1 cellular context compared by ENCODE assay signal in the genomic region with DNA sequence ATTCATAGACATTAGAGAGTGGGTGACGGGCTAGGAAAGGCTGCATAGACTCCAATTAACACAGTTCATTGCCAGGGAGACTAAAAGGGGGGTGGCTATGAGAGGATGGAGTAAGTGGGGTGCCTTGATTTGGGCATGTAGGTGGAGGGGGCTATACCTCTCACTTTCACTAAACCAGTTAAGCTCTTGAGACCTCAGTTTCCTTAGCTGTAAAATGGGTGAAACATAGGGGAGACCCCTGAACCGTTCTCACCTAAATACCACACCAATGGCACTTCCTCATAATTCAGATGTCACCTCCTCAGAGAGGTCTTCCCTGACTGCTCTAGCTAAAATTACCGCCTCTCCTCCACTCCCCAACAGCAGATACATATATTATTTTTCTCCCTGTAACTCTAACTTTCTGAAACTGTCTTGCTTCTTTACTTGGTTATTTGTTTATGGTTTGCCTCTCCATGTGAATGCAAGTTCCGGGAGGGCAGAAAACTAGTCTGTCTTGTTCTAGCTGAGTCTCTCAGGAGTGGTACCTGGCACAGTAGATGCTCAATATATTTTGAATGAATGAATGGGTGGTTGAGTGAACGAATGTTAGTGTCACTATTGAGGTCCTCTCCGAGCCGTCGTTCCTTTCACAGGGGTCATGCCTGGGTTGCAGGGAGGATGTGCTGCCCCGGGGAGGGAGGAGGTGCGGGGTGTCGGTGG.
A peak's percentile ranks its signal among the peaks of the same experiment; 100 is the strongest.
TF ChIP-seq lines count a peak whose summit lies in the region.

No MANE protein-coding gene starts in this region.

TF ChIP-seq in HEK293, 187 proteins besides CTCF, POLR2A, EP300 and RAD21 (continued from another document):
- TF ChIP-seq, protein P1, sequence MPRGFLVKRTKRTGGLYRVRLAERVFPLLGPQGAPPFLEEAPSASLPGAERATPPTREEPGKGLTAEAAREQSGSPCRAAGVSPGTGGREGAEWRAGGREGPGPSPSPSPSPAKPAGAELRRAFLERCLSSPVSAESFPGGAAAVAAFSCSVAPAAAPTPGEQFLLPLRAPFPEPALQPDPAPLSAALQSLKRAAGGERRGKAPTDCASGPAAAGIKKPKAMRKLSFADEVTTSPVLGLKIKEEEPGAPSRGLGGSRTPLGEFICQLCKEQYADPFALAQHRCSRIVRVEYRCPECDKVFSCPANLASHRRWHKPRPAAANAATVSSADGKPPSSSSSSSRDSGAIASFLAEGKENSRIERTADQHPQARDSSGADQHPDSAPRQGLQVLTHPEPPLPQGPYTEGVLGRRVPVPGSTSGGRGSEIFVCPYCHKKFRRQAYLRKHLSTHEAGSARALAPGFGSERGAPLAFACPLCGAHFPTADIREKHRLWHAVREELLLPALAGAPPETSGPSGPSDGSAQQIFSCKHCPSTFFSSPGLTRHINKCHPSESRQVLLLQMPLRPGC (tag by site-specific recombination; IDR thresholded peaks at IDR 0.05) = no peak
- TF ChIP-seq ZNF600 (tag by site-specific recombination; IDR thresholded peaks at IDR 0.05) = no peak
- no peak for TF ChIP-seq ZBTB1 (tag by site-specific recombination; IDR thresholded peaks at IDR 0.05)
- no peak for TF ChIP-seq ZNF423 (tag by site-specific recombination; IDR thresholded peaks at IDR 0.05)
- TF ChIP-seq ZNF791 (tag by site-specific recombination; IDR thresholded peaks at IDR 0.05) = no peak
- peak; percentile 48 for TF ChIP-seq ZNF335 (tag by site-specific recombination; conservative IDR thresholded peaks at IDR 0.05)
- no peak for TF ChIP-seq ZNF266 (tag by site-specific recombination; IDR thresholded peaks at IDR 0.05; ENCODE audit: low read depth)
- TF ChIP-seq ZNF248 (tag by site-specific recombination; IDR thresholded peaks at IDR 0.05) = no peak
- TF ChIP-seq, protein P2, sequence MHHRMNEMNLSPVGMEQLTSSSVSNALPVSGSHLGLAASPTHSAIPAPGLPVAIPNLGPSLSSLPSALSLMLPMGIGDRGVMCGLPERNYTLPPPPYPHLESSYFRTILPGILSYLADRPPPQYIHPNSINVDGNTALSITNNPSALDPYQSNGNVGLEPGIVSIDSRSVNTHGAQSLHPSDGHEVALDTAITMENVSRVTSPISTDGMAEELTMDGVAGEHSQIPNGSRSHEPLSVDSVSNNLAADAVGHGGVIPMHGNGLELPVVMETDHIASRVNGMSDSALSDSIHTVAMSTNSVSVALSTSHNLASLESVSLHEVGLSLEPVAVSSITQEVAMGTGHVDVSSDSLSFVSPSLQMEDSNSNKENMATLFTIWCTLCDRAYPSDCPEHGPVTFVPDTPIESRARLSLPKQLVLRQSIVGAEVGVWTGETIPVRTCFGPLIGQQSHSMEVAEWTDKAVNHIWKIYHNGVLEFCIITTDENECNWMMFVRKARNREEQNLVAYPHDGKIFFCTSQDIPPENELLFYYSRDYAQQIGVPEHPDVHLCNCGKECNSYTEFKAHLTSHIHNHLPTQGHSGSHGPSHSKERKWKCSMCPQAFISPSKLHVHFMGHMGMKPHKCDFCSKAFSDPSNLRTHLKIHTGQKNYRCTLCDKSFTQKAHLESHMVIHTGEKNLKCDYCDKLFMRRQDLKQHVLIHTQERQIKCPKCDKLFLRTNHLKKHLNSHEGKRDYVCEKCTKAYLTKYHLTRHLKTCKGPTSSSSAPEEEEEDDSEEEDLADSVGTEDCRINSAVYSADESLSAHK (tag by site-specific recombination; IDR thresholded peaks at IDR 0.05) = no peak
